Comparison of ENCODE assay signal across 18 cellular contexts in the genomic region with DNA sequence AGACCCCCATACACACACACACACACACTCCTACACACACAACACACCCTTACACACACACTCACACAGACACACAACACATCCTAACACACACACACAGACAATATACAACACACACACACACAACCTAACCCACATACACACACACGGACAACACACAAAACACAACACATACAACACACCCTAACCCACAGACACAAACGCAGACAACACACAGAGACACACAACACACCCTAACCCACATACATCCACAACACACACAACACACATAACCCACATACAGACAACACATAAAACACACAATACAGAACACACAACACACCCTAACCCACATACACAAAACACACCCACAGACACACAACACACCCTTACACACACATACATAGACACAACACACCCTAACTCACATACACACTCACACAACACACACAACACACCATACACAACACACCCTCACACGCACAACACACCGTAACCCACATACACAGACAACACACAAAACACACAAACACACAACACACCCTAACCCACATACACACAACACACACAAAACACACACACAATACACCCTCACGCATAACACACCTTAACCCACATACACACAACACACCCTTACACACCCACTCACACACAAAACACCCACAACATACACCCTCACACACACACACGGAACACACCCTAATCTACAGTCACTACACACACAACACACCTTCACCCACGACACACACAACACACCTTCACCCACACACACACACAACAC. TPM values are rescaled to one million over a fixed set of nuclear protein-coding genes. Genes with fewer than 3 reads are reported as not detected.
DNase-seq lines count a peak whose midpoint lies in the region; ATAC-seq and TF ChIP-seq lines count a peak whose summit lies in the region.
"Had no signal": no experiment of that assay in that cellular context is flagged by ENCODE, and none has a peak within 500 bp of the region (broad histone marks: within the 10 kb centered on the region; RNA-seq: fewer than 3 reads in every experiment).

No MANE protein-coding gene starts in this region.

- no peak overlapping the region for H3T11ph ChIP-seq in H9 (ENCODE audit: low read length)

- no peaks in the 10 kb centered on the region for H3K79me2 ChIP-seq in H9 (ENCODE audit: insufficient read depth, low read length)

- no peaks in the 10 kb centered on the region for H3K36me3 ChIP-seq in BLaER1
- no peaks in the 10 kb centered on the region for H3K36me3 ChIP-seq in effector memory CD4-positive, alpha-beta T cell (ENCODE audit: control insufficient read depth, insufficient read depth, low read length)
- no peaks in the 10 kb centered on the region for H3K36me3 ChIP-seq in naive thymus-derived CD4-positive, alpha-beta T cell (ENCODE audit: control insufficient read depth in 2 of 3, insufficient read depth in 3 of 3, low read length in 3 of 3)
- H3K36me3 ChIP-seq in BE2C, result no peaks in the 10 kb centered on the region
- H3K36me3 ChIP-seq: suprapubic skin had no signal

- H4K91ac ChIP-seq in H9 (ENCODE audit: insufficient read length, low read depth, low read length), result no peak overlapping the region

- no peak overlapping the region for H3K18ac ChIP-seq in H9 (ENCODE audit: insufficient read length, low read depth, low read length)

- H3K27ac ChIP-seq in BLaER1 (0 out of 2 replicates have a peak overlapping the region, but pooled peaks have one; percentile 57), H9 (ENCODE audit: insufficient read length, low read depth, low read length) (no peak overlapping the region)
- no peak overlapping the region for H3K27ac ChIP-seq in effector memory CD4-positive, alpha-beta T cell (ENCODE audit: insufficient read depth, low read length, poor library complexity, severe bottlenecking)
- H3K27ac ChIP-seq in naive thymus-derived CD4-positive, alpha-beta T cell (ENCODE audit: low read depth, low read length), result no peak overlapping the region
- H3K27ac ChIP-seq: KMS-11, suprapubic skin had no signal

- TF ChIP-seq CTCF in H9 (conservative IDR thresholded peaks at IDR 0.05) (no peak), BE2C (IDR thresholded peaks at IDR 0.05; ENCODE audit: low read depth, low read length) (no peak)

- H3K4ac ChIP-seq in H9 (ENCODE audit: low read depth, low read length), result no peak overlapping the region

- no peak overlapping the region for H3K4me3 Mint-ChIP-seq in H9
- H3K4me3 Mint-ChIP-seq in naive thymus-derived CD4-positive, alpha-beta T cell, result no peak overlapping the region
- no peak overlapping the region for H3K4me3 Mint-ChIP-seq in activated naive CD8-positive, alpha-beta T cell treated with anti-CD3 and anti-CD28 coated beads for 36 hours
- H3K4me3 Mint-ChIP-seq: activated B cell treated with CpG ODN at 0.5 μM for 24 hours; activated CD4-positive, alpha-beta memory T cell treated with anti-CD3 and anti-CD28 coated beads for 36 hours; memory B cell; nephron had no signal

- peak overlapping the region; percentile 70 for H3K4me2 ChIP-seq in BLaER1
- peak overlapping the region; percentile 39 for H3K4me2 ChIP-seq in H9 (ENCODE audit: insufficient read depth, insufficient read length, low read length)
- H3K4me2 ChIP-seq: KMS-11, SK-N-SH had no signal

- H2BK12ac ChIP-seq in H9 (ENCODE audit: insufficient read length, low read depth, low read length), result no peak overlapping the region

- H3K14ac ChIP-seq in H9 (ENCODE audit: insufficient read depth, low read length), result no peak overlapping the region

- H3K23me2 ChIP-seq in H9 (ENCODE audit: insufficient read length, low read depth, low read length, poor library complexity, severe bottlenecking), result peaks cover 16% of the 10 kb centered on the region

- H3K27me3 Mint-ChIP-seq in H9 (ENCODE audit: low read depth), result peaks cover 31% of the 10 kb centered on the region
- peaks cover 0 to 19% (median 8%) of the 10 kb centered on the region in 5 donors for H3K27me3 Mint-ChIP-seq in naive thymus-derived CD4-positive, alpha-beta T cell
- H3K27me3 Mint-ChIP-seq in activated naive CD8-positive, alpha-beta T cell treated with anti-CD3 and anti-CD28 coated beads for 36 hours, result peaks cover 12% of the 10 kb centered on the region

- no peak overlapping the region for H2AK5ac ChIP-seq in H9 (ENCODE audit: insufficient read length, low read length)

- no peaks in the 10 kb centered on the region for H3K79me1 ChIP-seq in H9 (ENCODE audit: insufficient read depth, low read depth, low read length, poor library complexity, severe bottlenecking)

- H3K27me3 ChIP-seq in BLaER1 (no peaks in the 10 kb centered on the region), H9 (ENCODE audit: insufficient read depth, low read length) (peaks cover 5% of the 10 kb centered on the region; the same call in 1 of the 2 replicates), BE2C (peaks cover 8% of the 10 kb centered on the region)
- H3K27me3 ChIP-seq in effector memory CD4-positive, alpha-beta T cell (replicated peaks; ENCODE audit: control insufficient read depth, insufficient read depth, low read length, poor library complexity, severe bottlenecking), result peaks cover 16% of the 10 kb centered on the region
- no peaks in the 10 kb centered on the region for H3K27me3 ChIP-seq in naive thymus-derived CD4-positive, alpha-beta T cell (ENCODE audit: control insufficient read depth in 2 of 2, insufficient read depth in 2 of 2, low read length in 2 of 2)

- H2BK15ac ChIP-seq in H9 (ENCODE audit: low read depth, low read length), result no peak overlapping the region

- H4K5ac ChIP-seq in H9 (ENCODE audit: insufficient read length, low read depth, low read length), result no peak overlapping the region

- H3K9me3 Mint-ChIP-seq in H9, result peaks cover 0 to 2% of the 10 kb centered on the region in 2 experiments; a peak in 2 of 5 replicates
- H3K9me3 Mint-ChIP-seq in naive thymus-derived CD4-positive, alpha-beta T cell, result peaks cover 0 to 12% (median 4%) of the 10 kb centered on the region in 11 donors
- peaks cover 2% of the 10 kb centered on the region for H3K9me3 Mint-ChIP-seq in activated naive CD8-positive, alpha-beta T cell treated with anti-CD3 and anti-CD28 coated beads for 36 hours
- H3K9me3 Mint-ChIP-seq: activated CD4-positive, alpha-beta memory T cell treated with anti-CD3 and anti-CD28 coated beads for 36 hours; memory B cell had no signal

- H3K4me1 ChIP-seq in BLaER1 (peaks cover 34% of the 10 kb centered on the region), H9 (ENCODE audit: insufficient read depth, low read length) (no peaks in the 10 kb centered on the region; the same call in 1 of the 2 replicates), BE2C (no peaks in the 10 kb centered on the region)
- peaks cover 23% of the 10 kb centered on the region for H3K4me1 ChIP-seq in effector memory CD4-positive, alpha-beta T cell (ENCODE audit: control insufficient read depth, insufficient read depth, low read length, poor library complexity, severe bottlenecking)
- H3K4me1 ChIP-seq in naive thymus-derived CD4-positive, alpha-beta T cell (ENCODE audit: control insufficient read depth in 2 of 2, insufficient read depth in 2 of 2, low read length in 2 of 2), result peaks cover 12 to 23% of the 10 kb centered on the region in 2 donors

- no peak overlapping the region for H4K8ac ChIP-seq in H9 (replicated peaks; ENCODE audit: insufficient read length, low read depth, low read length)

- intact Hi-C loops in naive thymus-derived CD4-positive, alpha-beta T cell (cut with micrococcal nuclease), result no loop called here

- ATAC-seq in naive thymus-derived CD4-positive, alpha-beta T cell, result no peak

- peaks cover 5 to 10% of the 10 kb centered on the region in 2 experiments; a peak in 3 of 4 replicates for H3K4me1 Mint-ChIP-seq in H9
- H3K4me1 Mint-ChIP-seq in naive thymus-derived CD4-positive, alpha-beta T cell, result peaks cover 4 to 13% (median 9%) of the 10 kb centered on the region in 7 donors
- H3K4me1 Mint-ChIP-seq in activated naive CD8-positive, alpha-beta T cell treated with anti-CD3 and anti-CD28 coated beads for 36 hours, result peaks cover 8% of the 10 kb centered on the region
- H3K4me1 Mint-ChIP-seq: memory B cell, nephron had no signal

- H2BK120ac ChIP-seq in H9 (ENCODE audit: low read depth, low read length, poor library complexity, severe bottlenecking), result no peak overlapping the region

- no peak overlapping the region for H3K56ac ChIP-seq in H9 (ENCODE audit: insufficient read length, low read depth, low read length)

- peaks cover 10% of the 10 kb centered on the region for H3K9me3 ChIP-seq in BLaER1
- H3K9me3 ChIP-seq in H9 (ENCODE audit: control insufficient read depth, low read depth, low read length), result no peaks in the 10 kb centered on the region
- H3K9me3 ChIP-seq in effector memory CD4-positive, alpha-beta T cell (ENCODE audit: control insufficient read depth, low read length), result peaks cover 5% of the 10 kb centered on the region
- no peaks in the 10 kb centered on the region for H3K9me3 ChIP-seq in naive thymus-derived CD4-positive, alpha-beta T cell (ENCODE audit: control insufficient read depth in 2 of 3, low read length in 3 of 3)
- no peaks in the 10 kb centered on the region for H3K9me3 ChIP-seq in BE2C
- H3K9me3 ChIP-seq: SK-N-SH, suprapubic skin had no signal

- POLR2A ChIA-PET in naive thymus-derived CD4-positive, alpha-beta T cell (lab: Charles Lee), result no interaction called here

- no peak for DNase-seq in H9
- no peak for DNase-seq in effector memory CD4-positive, alpha-beta T cell
- no peak for DNase-seq in naive thymus-derived CD4-positive, alpha-beta T cell
- no peak for DNase-seq in islet precursor cell
- DNase-seq in BE2C, result no peak
- no peak for DNase-seq in NCI-H226
- DNase-seq in activated naive CD8-positive, alpha-beta T cell treated with anti-CD3 and anti-CD28 coated beads for 36 hours, result no peak
- DNase-seq: ACHN, HCEC 1CT, NCI-H2029 treated with DMSO at 0.1 percent for 48 hours had no signal

- no peak overlapping the region for H2AFZ ChIP-seq in H9 (ENCODE audit: low read length)

- 100% methylated on average over 7 of the region's 7 CpGs for WGBS in H9 (ENCODE audit: extremely low coverage, insufficient read length, low lambda C conversion rate)

- H3K27ac Mint-ChIP-seq in H9, result no peak overlapping the region
- H3K27ac Mint-ChIP-seq in naive thymus-derived CD4-positive, alpha-beta T cell, result no peak overlapping the region
- H3K27ac Mint-ChIP-seq in activated naive CD8-positive, alpha-beta T cell treated with anti-CD3 and anti-CD28 coated beads for 36 hours, result no peak overlapping the region
- H3K27ac Mint-ChIP-seq: activated B cell treated with CpG ODN at 0.5 μM for 24 hours; activated CD4-positive, alpha-beta memory T cell treated with anti-CD3 and anti-CD28 coated beads for 36 hours; memory B cell; nephron had no signal

- no peak overlapping the region for H3K9ac ChIP-seq in BLaER1
- no peak overlapping the region for H3K9ac ChIP-seq in H9 (ENCODE audit: extremely low read depth, insufficient read length, low read length)
- H3K9ac ChIP-seq: KMS-11, SK-N-SH had no signal

- CTCF ChIA-PET in naive thymus-derived CD4-positive, alpha-beta T cell (lab: Charles Lee), result no interaction called here

- H2BK5ac ChIP-seq in H9 (ENCODE audit: insufficient read length, low read length), result no peak overlapping the region

- H3K4me3 ChIP-seq in BLaER1 (peak overlapping the region; percentile 12; the same call in 1 of the 2 replicates), BE2C (ENCODE audit: low read depth, low read length) (no peak overlapping the region)
- peak overlapping the region; percentile 20 for H3K4me3 ChIP-seq in effector memory CD4-positive, alpha-beta T cell (ENCODE audit: insufficient read depth, low read depth, low read length, poor library complexity, severe bottlenecking)
- H3K4me3 ChIP-seq in naive thymus-derived CD4-positive, alpha-beta T cell (ENCODE audit: low read length), result peak overlapping the region; percentile 12

- no peaks in the 10 kb centered on the region for H3K36me3 Mint-ChIP-seq in H9 (ENCODE audit: insufficient read depth in 1 of 3, low read depth in 3 of 3)
- H3K36me3 Mint-ChIP-seq in naive thymus-derived CD4-positive, alpha-beta T cell, result peaks cover 0 to 6% (median 0%) of the 10 kb centered on the region in 5 donors
- H3K36me3 Mint-ChIP-seq in activated naive CD8-positive, alpha-beta T cell treated with anti-CD3 and anti-CD28 coated beads for 36 hours, result no peaks in the 10 kb centered on the region
- H3K36me3 Mint-ChIP-seq: activated CD4-positive, alpha-beta memory T cell treated with anti-CD3 and anti-CD28 coated beads for 36 hours; memory B cell had no signal

- no peak overlapping the region for H2BK20ac ChIP-seq in H9 (ENCODE audit: low read depth, low read length, poor library complexity, severe bottlenecking)

- H3K23ac ChIP-seq in H9 (ENCODE audit: insufficient read length, low read depth, low read length), result no peak overlapping the region

- no peaks in the 10 kb centered on the region for H4K20me1 ChIP-seq in BLaER1
- H4K20me1 ChIP-seq in H9 (ENCODE audit: control insufficient read depth, insufficient read depth, insufficient read length), result no peaks in the 10 kb centered on the region

RNA-seq across cellular contexts. Expression of a gene that starts 4.4 kb away (rescaled TPM):
- 5.2 and 5.9 TPM in 2 replicates for total RNA-seq in H9 (2021)
- 10 to 100 TPM in 1 of 5 experiments, 1 to 10 TPM in 1, under 1 TPM in 2, not detected in 1; 0.79 to 11.9 (median 1.3) TPM for total RNA-seq in naive thymus-derived CD4-positive, alpha-beta T cell
- not detected for polyA plus RNA-seq in naive thymus-derived CD4-positive, alpha-beta T cell
- 1.3 TPM for polyA plus RNA-seq in BE2C (2012; ENCODE audit: insufficient read depth, insufficient read length, low read depth)
- 1 to 10 TPM; 2.8 to 4.4 TPM for total RNA-seq in activated naive CD8-positive, alpha-beta T cell treated with anti-CD3 and anti-CD28 coated beads for 36 hours
- total RNA-seq: activated B cell treated with CpG ODN at 0.5 μM for 24 hours had no signal

RNA-seq across cellular contexts. Expression of a gene that starts 44.9 kb away (rescaled TPM):
- 38.2 and 38.3 TPM in 2 replicates for total RNA-seq in H9 (2021)
- 10 to 100 TPM; 10.9 to 25.4 (median 16.5) TPM for total RNA-seq in naive thymus-derived CD4-positive, alpha-beta T cell
- under 1 TPM; 0.26 to 0.83 TPM for polyA plus RNA-seq in naive thymus-derived CD4-positive, alpha-beta T cell
- 36.5 TPM for polyA plus RNA-seq in BE2C (2012; ENCODE audit: insufficient read depth, insufficient read length, low read depth)
- total RNA-seq in activated naive CD8-positive, alpha-beta T cell treated with anti-CD3 and anti-CD28 coated beads for 36 hours, result 1 to 10 TPM; 8.9 to 9.8 TPM

RNA-seq across cellular contexts. Expression of a gene that starts 45.0 kb away (rescaled TPM):
- total RNA-seq in H9 (2021), result 272 and 283 TPM in 2 replicates
- 100 to 1,000 TPM; 287 to 390 (median 339) TPM for total RNA-seq in naive thymus-derived CD4-positive, alpha-beta T cell
- 10 to 100 TPM; 75.3 to 88.4 TPM for polyA plus RNA-seq in naive thymus-derived CD4-positive, alpha-beta T cell
- polyA plus RNA-seq in BE2C (2012; ENCODE audit: insufficient read depth, insufficient read length, low read depth), result 215 TPM
- total RNA-seq in activated naive CD8-positive, alpha-beta T cell treated with anti-CD3 and anti-CD28 coated beads for 36 hours, result 100 to 1,000 TPM; 245 to 256 TPM

RNA-seq across cellular contexts. Expression of a gene that starts 59.5 kb away (rescaled TPM):
- total RNA-seq in H9 (2021), result 82.9 and 84.1 TPM in 2 replicates
- 10 to 100 TPM; 51.2 to 91.5 (median 52.3) TPM for total RNA-seq in naive thymus-derived CD4-positive, alpha-beta T cell
- 10 to 100 TPM; 15.1 to 31.1 TPM for polyA plus RNA-seq in naive thymus-derived CD4-positive, alpha-beta T cell
- polyA plus RNA-seq in BE2C (2012; ENCODE audit: insufficient read depth, insufficient read length, low read depth), result 36.4 TPM
- total RNA-seq in activated naive CD8-positive, alpha-beta T cell treated with anti-CD3 and anti-CD28 coated beads for 36 hours, result 10 to 100 TPM; 64.4 to 66.5 TPM
